8 cellular contexts compared by ENCODE assay signal in the genomic region with DNA sequence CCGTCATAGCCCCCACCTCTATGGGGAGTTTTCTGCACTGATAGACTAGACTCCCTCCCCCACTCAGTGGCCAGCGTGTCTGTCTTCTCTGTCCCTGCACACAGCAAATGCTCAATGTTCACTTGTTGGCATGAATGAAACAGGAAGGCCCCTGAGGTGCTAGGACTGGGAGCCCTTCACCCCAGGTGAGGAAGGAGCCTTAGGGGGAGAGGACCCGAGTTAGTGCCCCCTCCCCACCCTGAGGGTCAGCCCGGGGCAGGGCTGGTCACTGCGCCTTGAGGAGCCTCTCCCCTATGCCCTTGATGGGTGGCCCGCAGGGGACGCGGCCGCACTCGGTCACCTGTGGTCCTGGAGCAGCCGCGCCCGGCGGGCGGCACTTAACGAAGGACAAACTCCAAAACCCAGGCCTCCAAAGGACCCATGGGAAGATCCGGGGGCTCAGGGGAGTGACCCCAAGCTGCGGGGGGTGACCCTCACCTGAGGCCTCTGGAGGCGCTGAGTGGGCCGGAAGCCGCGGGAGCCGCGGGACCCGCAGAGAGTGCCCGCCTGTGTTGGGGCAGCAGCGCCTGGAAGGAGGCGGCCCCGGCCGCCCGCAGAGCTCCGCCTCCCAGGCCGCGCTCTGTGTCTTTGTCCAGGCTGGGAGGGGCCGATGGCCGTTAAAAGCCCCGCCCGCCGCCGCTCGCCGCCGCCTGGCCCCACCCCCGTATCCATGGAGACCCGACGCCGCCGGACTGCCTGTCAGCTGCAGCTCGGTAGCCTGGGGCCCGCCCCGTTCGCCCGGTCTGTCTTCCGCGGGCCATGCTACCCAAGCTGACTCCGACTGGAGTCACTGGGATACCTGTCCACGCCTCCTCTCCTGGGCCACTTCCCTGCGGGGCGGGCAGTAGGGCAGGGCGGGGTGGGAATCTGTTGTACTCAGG. TPM values are rescaled to one million over a fixed set of nuclear protein-coding genes. Genes with fewer than 3 reads are reported as not detected.
DNase-seq lines count a peak whose midpoint lies in the region; ATAC-seq and TF ChIP-seq lines count a peak whose summit lies in the region.

No MANE protein-coding gene starts in this region.

- TF ChIP-seq CTCF in activated CD8-positive, alpha-beta T cell treated with anti-CD3 and anti-CD28 coated beads for 36 hours (IDR thresholded peaks at IDR 0.05) = no peak
- no peak for TF ChIP-seq CTCF in lung (IDR thresholded peaks at IDR 0.05; ENCODE audit: control extremely low read depth, extremely low read depth)

- WGBS in ectodermal cell, 2 experiments = 3% methylated on average over 60 of the region's 60 CpGs
- WGBS in lung, 2 donors = 1% methylated on average over 57 to 60 of the region's 60 CpGs

- peaks cover 0 to 29% (median 17%) of the 10 kb centered on the region in 4 donors for H3K4me1 Mint-ChIP-seq in CD4-positive, CD25-positive, alpha-beta regulatory T cell
- peaks cover 18% of the 10 kb centered on the region for H3K4me1 Mint-ChIP-seq in activated CD8-positive, alpha-beta T cell treated with anti-CD3 and anti-CD28 coated beads for 36 hours (ENCODE audit: low read depth)

- intact Hi-C loops in activated CD8-positive, alpha-beta T cell treated with anti-CD3 and anti-CD28 coated beads for 36 hours (cut with micrococcal nuclease) = no loop called here

- H3K27me3 ChIP-seq in CD4-positive, CD25-positive, alpha-beta regulatory T cell (ENCODE audit: control insufficient read depth, insufficient read depth, low read length) = no peaks in the 10 kb centered on the region
- no peaks in the 10 kb centered on the region for H3K27me3 ChIP-seq in ectodermal cell (ENCODE audit: control insufficient read depth, insufficient read depth, low read length, poor library complexity, severe bottlenecking)
- H3K27me3 ChIP-seq in lung (ENCODE audit: control insufficient read depth, insufficient read depth) = no peaks in the 10 kb centered on the region

- H3K9me3 Mint-ChIP-seq in CD4-positive, CD25-positive, alpha-beta regulatory T cell = peaks cover 0 to 2% (median 0%) of the 10 kb centered on the region in 7 donors
- H3K9me3 Mint-ChIP-seq in activated CD8-positive, alpha-beta T cell treated with anti-CD3 and anti-CD28 coated beads for 36 hours = no peaks in the 10 kb centered on the region

- peak; percentile 61 to 88 (median 80) for DNase-seq in CD4-positive, CD25-positive, alpha-beta regulatory T cell
- DNase-seq in NCI-H774 (lab: John Stamatoyannopoulos, UW) = peak; percentile 76
- DNase-seq in activated CD8-positive, alpha-beta T cell treated with anti-CD3 and anti-CD28 coated beads for 36 hours = peak; percentile 92
- DNase-seq in lung (ENCODE audit: low spot score) = peak; percentile 97
- peak; percentile 83 to 87 for DNase-seq in stimulated activated CD4-positive, alpha-beta T cell treated with anti-CD3 and anti-CD28 coated beads, Interleukin-4, amount 100 ng/mL, for 48 hours (ENCODE audit: low read depth in 2 of 2)

- no peaks in the 10 kb centered on the region for H3K9me3 ChIP-seq in CD4-positive, CD25-positive, alpha-beta regulatory T cell (ENCODE audit: control insufficient read depth in 2 of 2, low read length in 2 of 2)
- H3K9me3 ChIP-seq in ectodermal cell (ENCODE audit: control insufficient read depth, low read length) (no peaks in the 10 kb centered on the region), lung (ENCODE audit: control insufficient read depth in 2 of 2, insufficient read depth in 1 of 2, low read length in 1 of 2) (no peaks in the 10 kb centered on the region)

- H3K27ac Mint-ChIP-seq in CD4-positive, CD25-positive, alpha-beta regulatory T cell = peak overlapping the region in 1 of 3 donors; percentile 34
- H3K27ac Mint-ChIP-seq in activated CD8-positive, alpha-beta T cell treated with anti-CD3 and anti-CD28 coated beads for 36 hours = no peak overlapping the region

- ATAC-seq in CD4-positive, CD25-positive, alpha-beta regulatory T cell (ENCODE audit: low read depth in 2 of 2) = peak; percentile 58 to 72
- ATAC-seq in GM19397 (IDR thresholded peaks at IDR 0.05; ENCODE audit: unreplicated experiment) (peak; percentile 85), HG03520 (IDR thresholded peaks at IDR 0.05; ENCODE audit: unreplicated experiment) (peak; percentile 84), lung (ENCODE audit: insufficient read depth, low FRiP score) (peak; percentile 92)
- peak; percentile 88 for ATAC-seq in activated CD8-positive, alpha-beta T cell treated with anti-CD3 and anti-CD28 coated beads for 36 hours

- no peaks in the 10 kb centered on the region for H3K36me3 ChIP-seq in CD4-positive, CD25-positive, alpha-beta regulatory T cell (ENCODE audit: control insufficient read depth, insufficient read depth, low read length)
- no peaks in the 10 kb centered on the region for H3K36me3 ChIP-seq in ectodermal cell (ENCODE audit: control insufficient read depth, insufficient read depth, low read length)
- H3K36me3 ChIP-seq in lung (ENCODE audit: control insufficient read depth in 2 of 2, insufficient read depth in 2 of 2, low read length in 2 of 2) = no peaks in the 10 kb centered on the region

- H3K4me1 ChIP-seq in CD4-positive, CD25-positive, alpha-beta regulatory T cell (ENCODE audit: control insufficient read depth, insufficient read depth, low read length, poor library complexity, severe bottlenecking) = peaks cover 24% of the 10 kb centered on the region
- H3K4me1 ChIP-seq in ectodermal cell (ENCODE audit: control insufficient read depth, insufficient read depth, low read length) (no peaks in the 10 kb centered on the region), lung (ENCODE audit: control insufficient read depth in 2 of 2, insufficient read depth in 2 of 2, low read length in 2 of 2) (peaks cover 2 to 17% of the 10 kb centered on the region in 2 donors)

- CTCF ChIA-PET in activated CD8-positive, alpha-beta T cell treated with anti-CD3 and anti-CD28 coated beads for 36 hours (lab: Charles Lee) = interaction anchor here (1.3 kb wide), 1 partner anchor 28 kb away, joined by 3 read pairs; no protein-coding TSS in a partner anchor

- POLR2A ChIA-PET in activated CD8-positive, alpha-beta T cell treated with anti-CD3 and anti-CD28 coated beads for 36 hours (lab: Charles Lee) = interaction anchor here (1.0 kb wide), 2 partner anchors 9 to 15 kb away, joined by 3 to 4 read pairs; no protein-coding TSS in a partner anchor

- H3K36me3 Mint-ChIP-seq in CD4-positive, CD25-positive, alpha-beta regulatory T cell = no peaks in the 10 kb centered on the region
- no peaks in the 10 kb centered on the region for H3K36me3 Mint-ChIP-seq in activated CD8-positive, alpha-beta T cell treated with anti-CD3 and anti-CD28 coated beads for 36 hours (ENCODE audit: low read depth)

- no peak overlapping the region for H3K27ac ChIP-seq in CD4-positive, CD25-positive, alpha-beta regulatory T cell (ENCODE audit: insufficient read depth, low read length, poor library complexity, severe bottlenecking)
- no peak overlapping the region for H3K27ac ChIP-seq in ectodermal cell (ENCODE audit: insufficient read depth, low read depth, low read length, poor library complexity, severe bottlenecking)
- peak overlapping the region; percentile 46 to 81 for H3K27ac ChIP-seq in lung (ENCODE audit: low read depth in 1 of 2, low read length in 1 of 2)

- peak overlapping the region; percentile 37 for H3K4me3 ChIP-seq in CD4-positive, CD25-positive, alpha-beta regulatory T cell (ENCODE audit: low read depth, low read length)
- peak overlapping the region; percentile 42 for H3K4me3 ChIP-seq in ectodermal cell (ENCODE audit: insufficient read depth, low read depth, low read length)
- peak overlapping the region; percentile 29 for H3K4me3 ChIP-seq in lung

- H3K4me3 Mint-ChIP-seq in CD4-positive, CD25-positive, alpha-beta regulatory T cell = peak overlapping the region; percentile 64 to 81 (median 72)
- peak overlapping the region; percentile 31 for H3K4me3 Mint-ChIP-seq in activated CD8-positive, alpha-beta T cell treated with anti-CD3 and anti-CD28 coated beads for 36 hours

- H3K27me3 Mint-ChIP-seq in CD4-positive, CD25-positive, alpha-beta regulatory T cell = no peaks in the 10 kb centered on the region
- H3K27me3 Mint-ChIP-seq in activated CD8-positive, alpha-beta T cell treated with anti-CD3 and anti-CD28 coated beads for 36 hours = peaks cover 3% of the 10 kb centered on the region

RNA-seq across cellular contexts. Expression of a gene that starts 15.4 kb away (rescaled TPM):
- total RNA-seq in CD4-positive, CD25-positive, alpha-beta regulatory T cell = 18.5 TPM
- 10 to 100 TPM in 2 of 4 donors, 1 to 10 TPM in 2; 4.5 to 62.8 (median 8.3) TPM for polyA plus RNA-seq in CD4-positive, CD25-positive, alpha-beta regulatory T cell
- 10 to 100 TPM; 90.3 to 97.9 TPM for total RNA-seq in activated CD8-positive, alpha-beta T cell treated with anti-CD3 and anti-CD28 coated beads for 36 hours
- 62.7 TPM for polyA plus RNA-seq in ectodermal cell (2013, experiment 1 of 4)
- 64.3 TPM for polyA plus RNA-seq in ectodermal cell (2013, experiment 2 of 4)
- 53.2 TPM for polyA plus RNA-seq in ectodermal cell (2013, experiment 3 of 4)
- 59.3 TPM for polyA plus RNA-seq in ectodermal cell (2013, experiment 4 of 4)
- total RNA-seq in lung = 1 to 10 TPM; 5.8 to 8.6 TPM
- polyA plus RNA-seq in lung = 1 to 10 TPM; 2.9 to 3.0 TPM

RNA-seq across cellular contexts. Expression of a gene that starts 24.2 kb away (rescaled TPM):
- total RNA-seq in CD4-positive, CD25-positive, alpha-beta regulatory T cell = 57.2 TPM
- 10 to 100 TPM; 56.9 to 88.2 (median 74.4) TPM for polyA plus RNA-seq in CD4-positive, CD25-positive, alpha-beta regulatory T cell
- total RNA-seq in activated CD8-positive, alpha-beta T cell treated with anti-CD3 and anti-CD28 coated beads for 36 hours = 10 to 100 TPM; 35.2 to 37.9 TPM
- 40.6 TPM for polyA plus RNA-seq in ectodermal cell (2013, experiment 1 of 4)
- 53.3 TPM for polyA plus RNA-seq in ectodermal cell (2013, experiment 2 of 4)
- polyA plus RNA-seq in ectodermal cell (2013, experiment 3 of 4) = 52.4 TPM
- polyA plus RNA-seq in ectodermal cell (2013, experiment 4 of 4) = 47.2 TPM
- total RNA-seq in lung = 10 to 100 TPM; 64.2 to 82.5 TPM
- 100 to 1,000 TPM in 1 of 2 donors, 10 to 100 TPM in 1; 51.9 to 116 TPM for polyA plus RNA-seq in lung

RNA-seq across cellular contexts. Expression of a gene that starts 58.6 kb away (rescaled TPM):
- 4.7 TPM for total RNA-seq in CD4-positive, CD25-positive, alpha-beta regulatory T cell
- 1 to 10 TPM; 3.0 to 4.3 (median 4.2) TPM for polyA plus RNA-seq in CD4-positive, CD25-positive, alpha-beta regulatory T cell
- 1 to 10 TPM; 5.6 to 5.7 TPM for total RNA-seq in activated CD8-positive, alpha-beta T cell treated with anti-CD3 and anti-CD28 coated beads for 36 hours
- polyA plus RNA-seq in ectodermal cell (2013, experiment 1 of 4) = 16.1 TPM
- 23.5 TPM for polyA plus RNA-seq in ectodermal cell (2013, experiment 2 of 4)
- 14.5 TPM for polyA plus RNA-seq in ectodermal cell (2013, experiment 3 of 4)
- 16.8 TPM for polyA plus RNA-seq in ectodermal cell (2013, experiment 4 of 4)
- total RNA-seq in lung = 1 to 10 TPM; 2.1 to 5.2 TPM
- polyA plus RNA-seq in lung = 1 to 10 TPM; 1.1 to 1.5 TPM

Comparison
In these comparisons a context has a peak if more than half of its experiments do, and no peak if none do; other contexts are left out.
1. H3K27ac ChIP-seq: peak in lung (2 of 2); none in CD4-positive, CD25-positive, alpha-beta regulatory T cell (single experiment) and ectodermal cell (single experiment).
2. Peak in every context shown above with its lines, with median percentiles within 50 percentile points of each other: ATAC-seq, DNase-seq and H3K4me3 ChIP-seq.